Comparison of ENCODE assay signal across 8 cellular contexts in the genomic region with DNA sequence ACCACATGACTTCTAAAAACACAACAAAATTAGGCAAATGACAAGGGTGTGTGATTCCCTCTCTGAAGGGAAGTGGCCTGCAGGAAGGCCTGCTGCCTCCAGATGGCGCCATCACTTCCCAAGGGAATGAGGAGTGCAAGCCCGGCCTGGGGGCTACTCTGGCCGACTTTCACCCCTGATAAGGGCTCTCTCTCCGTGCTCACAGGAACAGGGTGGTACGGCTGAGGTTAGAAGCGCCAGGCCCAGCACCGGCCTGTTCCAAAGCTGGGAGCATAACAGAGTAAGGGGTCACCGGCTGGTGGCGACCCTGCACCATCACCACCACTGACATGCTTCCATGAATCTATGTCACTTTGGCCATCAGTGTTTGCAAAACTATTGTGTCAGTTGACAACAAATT. TPM values are rescaled to one million over a fixed set of nuclear protein-coding genes. Genes with fewer than 3 reads are reported as not detected.
DNase-seq lines count a peak whose midpoint lies in the region; ATAC-seq and TF ChIP-seq lines count a peak whose summit lies in the region.

No MANE protein-coding gene starts in this region.

- H3K36me3 ChIP-seq in mammary epithelial cell (ENCODE audit: insufficient read depth, low read length) (no peaks in the 10 kb centered on the region), right lobe of liver (no peaks in the 10 kb centered on the region)

- H3K79me2 ChIP-seq in mammary epithelial cell (ENCODE audit: insufficient read depth, low read length), result no peaks in the 10 kb centered on the region

- no peak overlapping the region for H3K4me3 ChIP-seq in mammary epithelial cell (replicated peaks in 1 of 3; ENCODE audit: insufficient read depth in 1 of 3, low read depth in 2 of 3, low read length in 3 of 3)
- H3K4me3 ChIP-seq in right lobe of liver, result no peak overlapping the region

- H3K4me1 ChIP-seq in mammary epithelial cell (ENCODE audit: insufficient read depth, low read length) (peaks cover 4% of the 10 kb centered on the region), right lobe of liver (no peaks in the 10 kb centered on the region)

- H3K27me3 ChIP-seq in mammary epithelial cell (ENCODE audit: insufficient read depth, low read length) (no peaks in the 10 kb centered on the region), right lobe of liver (no peaks in the 10 kb centered on the region)

- no peak overlapping the region for H3K9ac ChIP-seq in mammary epithelial cell (ENCODE audit: insufficient read depth, low read length)

- TF ChIP-seq CTCF in mammary epithelial cell (conservative IDR thresholded peaks at IDR 0.05 in 1 of 2, IDR thresholded peaks at IDR 0.05 in 1 of 2; ENCODE audit: extremely low read depth in 1 of 2, insufficient read depth in 1 of 2, low read depth in 1 of 2, low read length in 2 of 2) (peak; percentile 94), right lobe of liver (IDR thresholded peaks at IDR 0.05) (peak; percentile 36 to 72 (median 52))

- H3K4me2 ChIP-seq in mammary epithelial cell (ENCODE audit: insufficient read depth, low read depth, low read length), result no peak overlapping the region

- no TSS peak for BruUV-seq in mammary epithelial cell (replicated peaks; lab: Mats Ljungman, UMichigan)

- CTCF ChIA-PET in mammary epithelial cell (lab: Charles Lee; ENCODE audit: low non-redundant PET), result no interaction called here

- WGBS in mammary epithelial cell (ENCODE audit: low coverage, missing lambda C conversion rate), result 50% methylated on average over 8 of the region's 9 CpGs
- WGBS in right lobe of liver (ENCODE audit: insufficient coverage, low coverage, low lambda C conversion rate, missing lambda C conversion rate), result no CpG with 5 or more reads among the region's 9 CpGs

- H3K9me3 ChIP-seq in mammary epithelial cell (replicated peaks; ENCODE audit: insufficient read depth, low read length) (no peaks in the 10 kb centered on the region), right lobe of liver (no peaks in the 10 kb centered on the region)

- peak; percentile 9 for DNase-seq in activated T-cell treated with anti-CD3 and anti-CD28 coated beads for 24 hours (ENCODE audit: low read depth)
- no peak for DNase-seq in activated T-cell treated with anti-CD3 and anti-CD28 coated beads, Interleukin-2, amount 50 U/mL, for 1 hour
- DNase-seq in MV-4-11 (lab: John Stamatoyannopoulos, UW), result peak; percentile 10
- DNase-seq in mammary epithelial cell, result no peak
- DNase-seq in right lobe of liver, result peak in 1 of 3 donors; percentile 38
- no peak for DNase-seq in SHP77 treated with DMSO at 0.1 percent for 48 hours (lab: John Stamatoyannopoulos, UW)

- peak in 3 of 4 donors; percentile 43 to 48 (median 44) for ATAC-seq in right lobe of liver
- no peak for ATAC-seq in HG03175 (IDR thresholded peaks at IDR 0.05; ENCODE audit: unreplicated experiment)
- ATAC-seq in GM18498 (IDR thresholded peaks at IDR 0.05; ENCODE audit: unreplicated experiment), result no peak

- TF ChIP-seq POLR2A in right lobe of liver (IDR thresholded peaks at IDR 0.05), result no peak

- dilution Hi-C loops in mammary epithelial cell (cut with HindIII; ENCODE audit: low sequenced_read_pairs), result no loop called here

- in situ Hi-C loops in mammary epithelial cell (cut with MboI; ENCODE audit: low sequenced_read_pairs in 2 of 2), result no loop called here

- H4K20me1 ChIP-seq in mammary epithelial cell (ENCODE audit: insufficient read depth, low read length), result no peaks in the 10 kb centered on the region

- peak overlapping the region; percentile 16 for H2AFZ ChIP-seq in mammary epithelial cell (ENCODE audit: low read depth, low read length)

- H3K27ac ChIP-seq in mammary epithelial cell (ENCODE audit: insufficient read depth, low read depth, low read length), result no peak overlapping the region
- no peak overlapping the region for H3K27ac ChIP-seq in right lobe of liver

- intact Hi-C loops in mammary epithelial cell (cut with micrococcal nuclease), result loop anchor here (2.0 kb wide), 1 partner anchor 78 kb away; no protein-coding TSS in a partner anchor
- intact Hi-C loops in right lobe of liver (cut with DNase I), result no loop called here

RNA-seq across cellular contexts. Expression of a gene that starts 13.1 kb away (rescaled TPM):
- total RNA-seq in mammary epithelial cell, result not detected
- not detected for polyA plus RNA-seq in mammary epithelial cell
- not detected for polyA minus RNA-seq in mammary epithelial cell
- total RNA-seq in right lobe of liver, result not detected

RNA-seq across cellular contexts. Expression of a gene that starts 22.8 kb away (rescaled TPM):
- total RNA-seq in mammary epithelial cell, result 1 to 10 TPM in 1 of 2 donors, under 1 TPM in 1; 0.67 to 1.4 TPM
- polyA plus RNA-seq in mammary epithelial cell, result 3.5 TPM
- 5.2 TPM for polyA minus RNA-seq in mammary epithelial cell
- total RNA-seq in right lobe of liver, result not detected

RNA-seq across cellular contexts. Expression of a gene that starts 39.0 kb away (rescaled TPM):
- total RNA-seq in mammary epithelial cell (not detected), right lobe of liver (10 to 100 TPM in 3 of 6 experiments, 1 to 10 TPM in 3; 4.5 to 15.9 (median 9.7) TPM)
- polyA plus RNA-seq in mammary epithelial cell, result not detected
- not detected for polyA minus RNA-seq in mammary epithelial cell

Comparison
In these comparisons a context has a peak if more than half of its experiments do, and no peak if none do; other contexts are left out.
1. DNase-seq: peak in activated T-cell treated with anti-CD3 and anti-CD28 coated beads for 24 hours (single experiment) and MV-4-11 (single experiment); none in activated T-cell treated with anti-CD3 and anti-CD28 coated beads, Interleukin-2, amount 50 U/mL, for 1 hour (single experiment), mammary epithelial cell (single experiment) and SHP77 treated with DMSO at 0.1 percent for 48 hours (single experiment).
2. ATAC-seq: peak in right lobe of liver (3 of 4); none in HG03175 (single experiment) and GM18498 (single experiment).
3. RNA of a gene that starts 39.0 kb away (total RNA-seq): 4.5 to 15.9 TPM in right lobe of liver; not detected in mammary epithelial cell; every median in the first group is over 4 times any median in the second.